Comparison of ENCODE assay signal across 8 cellular contexts in the genomic region with DNA sequence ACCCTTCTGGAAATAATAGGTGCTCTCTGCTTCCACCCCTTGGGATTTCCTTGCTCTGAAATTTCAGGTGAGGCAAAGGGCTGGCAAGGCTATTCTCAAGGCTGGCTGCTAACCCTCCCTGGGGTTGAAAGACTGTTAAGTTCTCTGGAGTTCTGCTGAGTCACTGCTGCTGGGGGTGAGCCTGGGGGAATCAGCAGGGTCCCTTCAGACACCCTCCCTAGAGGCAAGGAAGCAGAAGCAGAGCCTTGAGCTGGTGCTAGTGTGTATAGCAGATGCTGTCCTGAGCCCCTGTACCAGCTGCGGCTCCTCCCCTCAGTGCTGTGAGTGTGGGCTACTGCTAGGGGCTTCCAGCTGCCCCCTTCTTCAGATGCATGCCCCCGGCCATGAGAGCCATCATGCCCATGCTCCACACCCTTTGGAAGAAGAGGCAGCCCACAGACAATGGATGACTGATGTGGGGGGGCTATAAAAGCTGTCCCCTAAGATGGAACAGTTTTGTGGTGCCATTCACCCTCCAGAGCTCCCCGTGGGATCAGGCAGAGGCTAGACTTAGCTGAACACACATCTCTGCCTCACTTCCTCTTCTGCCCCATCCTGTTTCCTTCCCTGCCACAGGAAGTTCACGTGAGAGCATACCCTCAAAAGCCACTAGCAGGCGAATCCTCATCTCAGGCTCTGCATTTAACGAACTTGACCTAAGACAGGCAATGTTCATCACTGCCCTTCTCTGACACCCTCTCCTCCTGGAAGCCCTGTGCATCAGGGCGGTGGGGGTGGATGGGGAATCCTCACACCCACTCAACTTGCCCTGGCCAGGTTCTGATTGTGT.
A peak's percentile ranks its signal among the peaks of the same experiment; 100 is the strongest.
DNase-seq lines count a peak whose midpoint lies in the region; ATAC-seq, FAIRE-seq and TF ChIP-seq lines count a peak whose summit lies in the region.

No MANE protein-coding gene starts in this region.

- H3K4me3 ChIP-seq in SK-N-SH (ENCODE audit: low read depth in 2 of 2, low read length in 1 of 2) (no peak overlapping the region), K562 (no peak overlapping the region), WERI-Rb-1 (ENCODE audit: low read depth, low read length) (no peak overlapping the region)

- H3K9me3 ChIP-seq in SK-N-SH (no peaks in the 10 kb centered on the region), K562 (replicated peaks; ENCODE audit: control insufficient read depth, insufficient read depth, low read depth, low read length) (no peaks in the 10 kb centered on the region), WERI-Rb-1 (ENCODE audit: severe bottlenecking) (no peaks in the 10 kb centered on the region)

- ATAC-seq in SK-N-SH treated with all-trans-retinoic acid at 6 μM for 48 hours (no peak), K562 (peak; percentile 71), omental fat pad (ENCODE audit: low FRiP score) (no peak)

- no peak for TF ChIP-seq EP300 in SK-N-SH (IDR thresholded peaks at IDR 0.05; ENCODE audit: borderline replicate concordance in 1 of 2, low read depth in 1 of 2, low read length in 1 of 2)
- no peak for TF ChIP-seq EP300 in K562 (IDR thresholded peaks at IDR 0.05; ENCODE audit: low read length)

- H3K27ac ChIP-seq in SK-N-SH (ENCODE audit: low read depth in 2 of 2, low read length in 1 of 2), result peak overlapping the region in 1 of 2 experiments; percentile 75; a peak in 2 of 4 replicates
- H3K27ac ChIP-seq in K562 (ENCODE audit: extremely low read depth, low read depth, low read length), result no peak overlapping the region
- no peak overlapping the region for H3K27ac ChIP-seq in WERI-Rb-1

- H3K4me1 ChIP-seq in SK-N-SH (ENCODE audit: control insufficient read depth in 1 of 2, insufficient read depth in 2 of 2, low read depth in 1 of 2, low read length in 1 of 2) (peaks cover 45 to 67% of the 10 kb centered on the region in 2 experiments; a peak in 3 of 4 replicates), K562 (replicated peaks in 1 of 2; ENCODE audit: control insufficient read depth in 2 of 2, insufficient read depth in 2 of 2, low read length in 2 of 2) (peaks cover 3 to 10% of the 10 kb centered on the region in 2 experiments; a peak in 3 of 5 replicates)

- CTCF ChIA-PET in SK-N-SH (lab: Yijun Ruan, JAX) (interaction anchor here (0.8 to 5.3 kb wide), 8 partner anchors 10 to 122 kb away, joined by 3 to 40 read pairs (median 4); no protein-coding TSS in a partner anchor), K562 (lab: Yijun Ruan, JAX; ENCODE audit: low intra/inter-chr PET ratio) (no interaction called here)

- H3K9me2 ChIP-seq in SK-N-SH, result no peaks in the 10 kb centered on the region

- H3K9me1 ChIP-seq in K562 (ENCODE audit: control insufficient read depth, insufficient read depth, low read length), result no peaks in the 10 kb centered on the region

- in situ Hi-C loops in K562 (cut with MboI), result no loop called here

- H2AFZ ChIP-seq in SK-N-SH (ENCODE audit: low read depth), result no peak overlapping the region
- H2AFZ ChIP-seq in K562 (ENCODE audit: low read depth, low read length), result peak overlapping the region; percentile 72

- H4K20me1 ChIP-seq in SK-N-SH (ENCODE audit: insufficient read depth) (no peaks in the 10 kb centered on the region), K562 (replicated peaks; ENCODE audit: control insufficient read depth, insufficient read depth, low read length) (no peaks in the 10 kb centered on the region)

- H3K9ac ChIP-seq in SK-N-SH (0 out of 2 replicates have a peak overlapping the region, but pooled peaks have one; percentile 22), K562 (ENCODE audit: insufficient read depth in 1 of 2, low read depth in 2 of 2, low read length in 2 of 2) (no peak overlapping the region)

- H3K4me2 ChIP-seq in SK-N-SH (peak overlapping the region; percentile 18; the same call in 1 of the 2 replicates), K562 (ENCODE audit: insufficient read depth, low read length) (peak overlapping the region; percentile 24; the same call in 1 of the 2 replicates)

- no peak for DNase-seq in SK-N-SH
- DNase-seq in NCI-H2171 (lab: John Stamatoyannopoulos, UW), result peak; percentile 35
- peak; percentile 21 to 33 (median 24) for DNase-seq in K562 (ENCODE audit: extremely low read depth in 1 of 4, low spot score in 3 of 4)
- DNase-seq in renal cortical epithelial cell (ENCODE audit: low read depth), result peak; percentile 38
- DNase-seq in omental fat pad (ENCODE audit: low spot score), result no peak
- DNase-seq in WERI-Rb-1, result no peak
- no peak for DNase-seq in superior temporal gyrus (ENCODE audit: extremely low spot score)

- no peak for TF ChIP-seq POLR2A in K562 (conservative IDR thresholded peaks at IDR 0.05)

- H3K36me3 ChIP-seq in SK-N-SH (replicated peaks in 1 of 2; ENCODE audit: control insufficient read depth in 1 of 2, insufficient read depth in 2 of 2, low read length in 1 of 2), result no peaks in the 10 kb centered on the region
- no peaks in the 10 kb centered on the region for H3K36me3 ChIP-seq in K562 (ENCODE audit: control insufficient read depth, insufficient read depth, low read length)
- H3K36me3 ChIP-seq in WERI-Rb-1, result peaks cover 4% of the 10 kb centered on the region

- H3K79me2 ChIP-seq in SK-N-SH (ENCODE audit: insufficient read depth) (peaks cover 10% of the 10 kb centered on the region; the same call in 1 of the 2 replicates), K562 (ENCODE audit: control insufficient read depth, insufficient read depth, low read length) (no peaks in the 10 kb centered on the region)

- H3F3A ChIP-seq in SK-N-SH (replicated peaks; ENCODE audit: insufficient read depth), result peaks cover 7% of the 10 kb centered on the region

- 89% methylated on average over 6 of the region's 7 CpGs for WGBS in SK-N-SH (ENCODE audit: low lambda C conversion rate)
- WGBS in K562 (ENCODE audit: insufficient coverage, low coverage, missing lambda C conversion rate), result 15% methylated on average over 7 of the region's 7 CpGs

- intact Hi-C loops in K562 (cut with micrococcal nuclease), result no loop called here

- POLR2A ChIA-PET in SK-N-SH (lab: Yijun Ruan, JAX) (no interaction called here), K562 (lab: Yijun Ruan, JAX) (interaction anchor here (1.9 kb wide), 1 partner anchor 9 kb away, joined by 5 read pairs; no protein-coding TSS in a partner anchor)

- FAIRE-seq in K562 (lab: Jason Lieb, UNC), result peak; percentile 11

- no peaks in the 10 kb centered on the region for H3K27me3 ChIP-seq in SK-N-SH (ENCODE audit: insufficient read depth)
- H3K27me3 ChIP-seq in K562 (ENCODE audit: control insufficient read depth in 2 of 2, insufficient read depth in 2 of 2, low read length in 2 of 2), result peaks cover 0 to 15% of the 10 kb centered on the region in 2 experiments; a peak in 2 of 5 replicates
- H3K27me3 ChIP-seq in WERI-Rb-1 (ENCODE audit: insufficient read depth, low read depth, severe bottlenecking), result no peaks in the 10 kb centered on the region

- no TSS peak for BruUV-seq in K562 (replicated peaks; lab: Mats Ljungman, UMichigan)

- no peak for TF ChIP-seq RAD21 in SK-N-SH (IDR thresholded peaks at IDR 0.05; ENCODE audit: low read length)
- TF ChIP-seq RAD21 in K562 (CRISPR knock-in tag; conservative IDR thresholded peaks at IDR 0.05 in 1 of 2, IDR thresholded peaks at IDR 0.05 in 1 of 2), result no peak

- TF ChIP-seq CTCF in SK-N-SH (IDR thresholded peaks at IDR 0.05), result no peak
- no peak for TF ChIP-seq CTCF in K562 (IDR thresholded peaks at IDR 0.05 in 2 of 3, conservative IDR thresholded peaks at IDR 0.05 in 1 of 3; ENCODE audit: insufficient read depth in 2 of 3, low read depth in 1 of 3, low read length in 3 of 3)
- no peak for TF ChIP-seq CTCF in omental fat pad (IDR thresholded peaks at IDR 0.05)
- TF ChIP-seq CTCF in WERI-Rb-1 (IDR thresholded peaks at IDR 0.05; ENCODE audit: low read depth, low read length), result no peak

TF ChIP-seq in SK-N-SH, 30 proteins besides CTCF, POLR2A, EP300 and RAD21:
- TF ChIP-seq NRF1 (IDR thresholded peaks at IDR 0.05; ENCODE audit: low read depth, low read length), result no peak
- no peak for TF ChIP-seq GATA2 (CRISPR knock-in tag; IDR thresholded peaks at IDR 0.05)
- no peak for TF ChIP-seq JUND (IDR thresholded peaks at IDR 0.05)
- no peak for TF ChIP-seq TAF1 (IDR thresholded peaks at IDR 0.05; ENCODE audit: borderline replicate concordance, low read depth, low read length)
- TF ChIP-seq FOXJ3 (CRISPR knock-in tag; IDR thresholded peaks at IDR 0.05), result no peak

TF ChIP-seq in SK-N-SH treated with all-trans-retinoic acid at 6 μM for 48 hours, 23 proteins besides CTCF, POLR2A, EP300 and RAD21 (continues in another document):
- no peak for TF ChIP-seq ZNF565 (CRISPR knock-in tag; conservative IDR thresholded peaks at IDR 0.05; ENCODE audit: low read depth)
- no peak for TF ChIP-seq ZFP3 (CRISPR knock-in tag; IDR thresholded peaks at IDR 0.05)
- no peak for TF ChIP-seq CREB5 (CRISPR knock-in tag; IDR thresholded peaks at IDR 0.05; ENCODE audit: low read depth)

TF ChIP-seq in K562, 482 proteins besides CTCF, POLR2A, EP300 and RAD21 (continues in another document):
- no peak for TF ChIP-seq ZNF12 (CRISPR knock-in tag; IDR thresholded peaks at IDR 0.05)
- TF ChIP-seq MTA3 (IDR thresholded peaks at IDR 0.05; ENCODE audit: borderline replicate concordance), result no peak
- TF ChIP-seq BHLHE40 (IDR thresholded peaks at IDR 0.05; ENCODE audit: low read length), result peak; percentile 61; the same call in 1 of the 2 replicates
- TF ChIP-seq ZBTB11 (CRISPR knock-in tag; IDR thresholded peaks at IDR 0.05), result peak in 2 of 3 experiments; percentile 34 to 87; a peak in 3 of 6 replicates
- TF ChIP-seq PHF20 (IDR thresholded peaks at IDR 0.05; ENCODE audit: partially characterized antibody), result no peak

Comparison
In these comparisons a context has a peak if more than half of its experiments do, and no peak if none do; other contexts are left out.
1. DNase-seq: peak in NCI-H2171 (single experiment), K562 (4 of 4) and renal cortical epithelial cell (single experiment); none in SK-N-SH (single experiment), omental fat pad (single experiment), WERI-Rb-1 (single experiment) and superior temporal gyrus (single experiment).
2. Of the 27 proteins assayed by ChIP-seq in both K562 and SK-N-SH: peak only in K562: GABPA; only in SK-N-SH: none; in both: none; in neither: 26.